15 cellular contexts compared by ENCODE assay signal in genomic region chr17:74153821-74154430, GRCh38.
"Had no signal": no experiment of that assay in that cellular context is flagged by ENCODE, and none has a peak within 500 bp of the region (broad histone marks: within the 10 kb centered on the region; RNA-seq: fewer than 3 reads in every experiment).

No MANE protein-coding gene starts in this region.

- ATAC-seq: activated CD8-positive, alpha-beta T cell treated with anti-CD3 and anti-CD28 coated beads, Interleukin-2, amount 10 ng/mL, durations not matched to agents 7 days and 5 days; foreskin keratinocyte; lower lobe of right lung had no signal

- H3K27me3 ChIP-seq: colonic mucosa, foreskin keratinocyte had no signal

- H3K4me1 ChIP-seq: colonic mucosa, foreskin keratinocyte, lower lobe of right lung, transverse colon had no signal

- H3K27ac ChIP-seq: colonic mucosa, foreskin keratinocyte, lower lobe of right lung, transverse colon had no signal

- H3K36me3 ChIP-seq: colonic mucosa, lower lobe of right lung, transverse colon had no signal

- H3K4me3 ChIP-seq: colonic mucosa, lower lobe of right lung, transverse colon had no signal

- H3K9me3 ChIP-seq: colonic mucosa, lower lobe of right lung, transverse colon had no signal

- DNase-seq: activated CD4-positive, alpha-beta T cell treated with anti-CD3 and anti-CD28 coated beads for 4 hours; activated CD8-positive, alpha-beta T cell treated with anti-CD3 and anti-CD28 coated beads, Interleukin-2, amount 10 ng/mL, durations not matched to agents 7 days and 5 days; activated naive CD4-positive, alpha-beta T cell; activated naive CD8-positive, alpha-beta T cell treated with anti-CD3 and anti-CD28 coated beads, Interleukin-2, amount 10 ng/mL, durations not matched to agents 7 days and 5 days; central memory CD4-positive, alpha-beta T cell; effector CD8-positive, alpha-beta T cell; foreskin keratinocyte; left cardiac atrium; lower lobe of right lung; midbrain; stimulated activated CD4-positive, alpha-beta T cell treated with anti-CD3 and anti-CD28 coated beads, Interleukin-2, amount 100 ng/mL, for 48 hours; stimulated activated naive CD4-positive, alpha-beta T cell; substantia nigra; transverse colon had no signal
